ENCODE assay signal across 8 cellular contexts in genomic region chr4:128809477-128810330, GRCh38. TPM values are rescaled to one million over a fixed set of nuclear protein-coding genes. Genes with fewer than 3 reads are reported as not detected.
DNase-seq lines count a peak whose midpoint lies in the region; ATAC-seq and TF ChIP-seq lines count a peak whose summit lies in the region.

TSS of gene JADE1 (plus strand) at chr4:128809700. CDS start at chr4:128831759, 22,059 bp downstream.

- H3K4me3 ChIP-seq in left ventricle myocardium inferior (peak within 1 kb of the TSS; percentile 92), prostate gland (peak within 1 kb of the TSS; percentile 59 to 80), urinary bladder (ENCODE audit: low read depth, low read length) (peak within 1 kb of the TSS; percentile 87)

- peak; percentile 79 for TF ChIP-seq CTCF in GM13977 (IDR thresholded peaks at IDR 0.05; ENCODE audit: extremely low read depth, insufficient read depth, missing control alignments)
- peak; percentile 64 for TF ChIP-seq CTCF in left ventricle myocardium inferior (IDR thresholded peaks at IDR 0.05; ENCODE audit: borderline replicate concordance)
- TF ChIP-seq CTCF in prostate gland (IDR thresholded peaks at IDR 0.05) = peak; percentile 38 to 79 (median 63)

- H3K4me1 ChIP-seq in left ventricle myocardium inferior (peaks cover 46% of the 10 kb centered on the region), prostate gland (replicated peaks) (no peaks in the 10 kb centered on the region), urinary bladder (ENCODE audit: insufficient read depth) (no peaks in the 10 kb centered on the region)

- in situ Hi-C loops in GM13977 (cut with MboI; ENCODE audit: low pct_unique_long_range_greater_than_20kb, low sequenced_read_pairs, unreplicated experiment) = loop anchor here (10.0 to 25.0 kb wide), 2 partner anchors 55 to 622 kb away; no protein-coding TSS in a partner anchor

- H3K36me3 ChIP-seq in left ventricle myocardium inferior (no peaks in the 10 kb centered on the region), prostate gland (no peaks in the 10 kb centered on the region), urinary bladder (ENCODE audit: insufficient read depth) (no peaks in the 10 kb centered on the region)

- intact Hi-C loops in T-helper 1 cell treated with Interleukin-12 subunit alpha and Interleukin-12 subunit beta and Interleukin-4 antibody, amounts not matched to agents 30 ng/mL and 1 ng/mL, for 36 hours (cut with micrococcal nuclease) = loop anchor here (1.0 to 2.0 kb wide), 11 partner anchors 27 to 1027 kb away; partner anchors contain the start of genes HSPA4L and PLK4
- intact Hi-C loops in left ventricle myocardium inferior (cut with micrococcal nuclease) (no loop called here), prostate gland (cut with DNase I) (loop anchor here (2.0 to 10.0 kb wide), 7 partner anchors 53 to 522 kb away; partner anchors contain the start of genes C4orf33, PGRMC2 and SCLT1)

- peak; percentile 41 for ATAC-seq in HG02884 (IDR thresholded peaks at IDR 0.05; ENCODE audit: unreplicated experiment)

- H3K27me3 ChIP-seq in left ventricle myocardium inferior (ENCODE audit: low read depth) = no peaks in the 10 kb centered on the region
- no peaks in the 10 kb centered on the region for H3K27me3 ChIP-seq in prostate gland (replicated peaks; ENCODE audit: insufficient read depth)

- H3K9me3 ChIP-seq in left ventricle myocardium inferior (replicated peaks) = no peaks in the 10 kb centered on the region
- H3K9me3 ChIP-seq in prostate gland = no peaks in the 10 kb centered on the region

- peak; percentile 42 for TF ChIP-seq POLR2A in prostate gland (IDR thresholded peaks at IDR 0.05)

- whole genome bisulfite sequencing in prostate gland = under 1% methylated on average over 88 of the region's 91 CpGs
- under 1% methylated on average over 91 of the region's 91 CpGs for WGBS in urinary bladder

- peak within 1 kb of the TSS; percentile 93 for H3K27ac ChIP-seq in left ventricle myocardium inferior (replicated peaks)
- peak within 1 kb of the TSS; percentile 85 to 89 for H3K27ac ChIP-seq in prostate gland
- peak within 1 kb of the TSS; percentile 95 for H3K27ac ChIP-seq in urinary bladder (ENCODE audit: low read depth)

- peak; percentile 89 for DNase-seq in GM13977 (ENCODE audit: low spot score)
- peak; percentile 51 for DNase-seq in NCI-H146 treated with DMSO at 0.1 percent for 48 hours (lab: John Stamatoyannopoulos, UW; ENCODE audit: unreplicated experiment)
- peak; percentile 80 for DNase-seq in amniotic stem cell (lab: John Stamatoyannopoulos, UW)
- peak; percentile 91 for DNase-seq in left ventricle myocardium inferior
- DNase-seq in prostate gland (ENCODE audit: low spot score) = peak; percentile 93

RNA-seq across cellular contexts. Expression of gene JADE1, which starts in this region (rescaled TPM):
- total RNA-seq in T-helper 1 cell treated with Interleukin-12 subunit alpha and Interleukin-12 subunit beta and Interleukin-4 antibody, amounts not matched to agents 30 ng/mL and 1 ng/mL, for 36 hours = 34.0 and 34.5 TPM in 2 replicates
- total RNA-seq in left ventricle myocardium inferior (22.1 TPM), prostate gland (10 to 100 TPM; 31.6 to 33.9 TPM), urinary bladder (17.0 TPM)
- polyA plus RNA-seq in urinary bladder = 33.6 TPM

Comparison
In these comparisons a context has a peak if more than half of its experiments do, and no peak if none do; other contexts are left out.
1. Peak in every context shown above with its lines: DNase-seq, ATAC-seq, H3K4me3 ChIP-seq and H3K27ac ChIP-seq.